22 cellular contexts compared by ENCODE assay signal in the genomic region with DNA sequence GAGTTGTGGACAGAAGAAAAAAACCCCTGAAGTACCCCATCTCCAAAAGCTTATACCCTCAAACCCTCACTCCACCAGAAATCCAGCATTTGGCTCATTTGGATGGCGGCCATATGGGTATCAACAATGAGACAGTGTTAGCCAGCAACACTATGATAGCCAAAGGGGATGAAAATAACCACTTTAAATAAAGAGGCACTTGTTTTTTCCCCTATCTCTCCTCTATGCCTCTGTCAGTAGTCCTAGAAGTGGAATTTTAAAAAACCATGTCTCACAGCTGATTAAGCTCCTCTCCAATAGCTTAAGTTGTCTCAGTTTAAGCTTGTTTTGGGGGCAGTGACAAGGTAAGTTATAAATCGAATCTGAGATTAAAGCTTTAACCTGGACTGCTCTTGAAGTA.
"Had no signal": no experiment of that assay in that cellular context is flagged by ENCODE, and none has a peak within 500 bp of the region (broad histone marks: within the 10 kb centered on the region; RNA-seq: fewer than 3 reads in every experiment).

No MANE protein-coding gene starts in this region.

- DNase-seq: cortex of kidney; dorsolateral prefrontal cortex; effector CD8-positive, alpha-beta T cell; gastrocnemius medialis; glutamatergic neuron; immature natural killer cell; left colon; left ventricle myocardium superior; mesendoderm; naive B cell; sigmoid colon; stimulated activated CD4-positive, alpha-beta T cell treated with anti-CD3 and anti-CD28 coated beads, Interleukin-2, amount 100 ng/mL, for 24 hours; stimulated activated CD4-positive, alpha-beta T cell treated with anti-CD3 and anti-CD28 coated beads, Interleukin-4, amount 100 ng/mL, for 4 hours; stimulated activated naive B cell treated with anti-CD40 and anti-IgM and Interleukin-4, amounts not matched to agents 10 μg/mL and 1 μg/mL and 100 μg/mL, for 72 hours; stimulated activated naive CD8-positive, alpha-beta T cell treated with anti-CD3 and anti-CD28 coated beads, Interleukin-15, amount 100 ng/mL, for 72 hours; transverse colon had no signal

- H3K4me3 ChIP-seq: dorsolateral prefrontal cortex, gastrocnemius medialis, lung, right atrium auricular region, sigmoid colon, skin epidermis, thoracic aorta, transverse colon had no signal

- H3K36me3 ChIP-seq: gastrocnemius medialis, neutrophil, right atrium auricular region, sigmoid colon, thoracic aorta, transverse colon had no signal

- H3K27ac ChIP-seq: gastrocnemius medialis, neutrophil, right atrium auricular region, sigmoid colon, skin epidermis, thoracic aorta, transverse colon had no signal

- H3K4me1 Mint-ChIP-seq: immature natural killer cell; naive B cell; nephron; stimulated activated naive B cell treated with anti-CD40 and anti-IgM and Interleukin-4, amounts not matched to agents 10 μg/mL and 1 μg/mL and 100 μg/mL, for 72 hours; stimulated activated naive CD8-positive, alpha-beta T cell treated with anti-CD3 and anti-CD28 coated beads, Interleukin-15, amount 100 ng/mL, for 72 hours had no signal

- H3K27ac Mint-ChIP-seq: immature natural killer cell; naive B cell; nephron; stimulated activated naive B cell treated with anti-CD40 and anti-IgM and Interleukin-4, amounts not matched to agents 10 μg/mL and 1 μg/mL and 100 μg/mL, for 72 hours; stimulated activated naive CD8-positive, alpha-beta T cell treated with anti-CD3 and anti-CD28 coated beads, Interleukin-15, amount 100 ng/mL, for 72 hours had no signal

- H3K9me3 Mint-ChIP-seq: stimulated activated naive B cell treated with anti-CD40 and anti-IgM and Interleukin-4, amounts not matched to agents 10 μg/mL and 1 μg/mL and 100 μg/mL, for 72 hours; stimulated activated naive CD8-positive, alpha-beta T cell treated with anti-CD3 and anti-CD28 coated beads, Interleukin-15, amount 100 ng/mL, for 72 hours had no signal

- H3K9me3 ChIP-seq: gastrocnemius medialis, neutrophil, right atrium auricular region, sigmoid colon, thoracic aorta, transverse colon had no signal

- H3K27me3 Mint-ChIP-seq: stimulated activated naive B cell treated with anti-CD40 and anti-IgM and Interleukin-4, amounts not matched to agents 10 μg/mL and 1 μg/mL and 100 μg/mL, for 72 hours; stimulated activated naive CD8-positive, alpha-beta T cell treated with anti-CD3 and anti-CD28 coated beads, Interleukin-15, amount 100 ng/mL, for 72 hours had no signal

- H3K4me3 Mint-ChIP-seq: immature natural killer cell; naive B cell; nephron; stimulated activated naive B cell treated with anti-CD40 and anti-IgM and Interleukin-4, amounts not matched to agents 10 μg/mL and 1 μg/mL and 100 μg/mL, for 72 hours; stimulated activated naive CD8-positive, alpha-beta T cell treated with anti-CD3 and anti-CD28 coated beads, Interleukin-15, amount 100 ng/mL, for 72 hours had no signal

- H3K27me3 ChIP-seq: neutrophil, right atrium auricular region, sigmoid colon, transverse colon had no signal

- H3K36me3 Mint-ChIP-seq: immature natural killer cell; naive B cell; stimulated activated naive B cell treated with anti-CD40 and anti-IgM and Interleukin-4, amounts not matched to agents 10 μg/mL and 1 μg/mL and 100 μg/mL, for 72 hours had no signal

- H3K4me1 ChIP-seq: gastrocnemius medialis, right atrium auricular region, sigmoid colon, transverse colon had no signal
